19 cellular contexts compared by ENCODE assay signal in the genomic region with DNA sequence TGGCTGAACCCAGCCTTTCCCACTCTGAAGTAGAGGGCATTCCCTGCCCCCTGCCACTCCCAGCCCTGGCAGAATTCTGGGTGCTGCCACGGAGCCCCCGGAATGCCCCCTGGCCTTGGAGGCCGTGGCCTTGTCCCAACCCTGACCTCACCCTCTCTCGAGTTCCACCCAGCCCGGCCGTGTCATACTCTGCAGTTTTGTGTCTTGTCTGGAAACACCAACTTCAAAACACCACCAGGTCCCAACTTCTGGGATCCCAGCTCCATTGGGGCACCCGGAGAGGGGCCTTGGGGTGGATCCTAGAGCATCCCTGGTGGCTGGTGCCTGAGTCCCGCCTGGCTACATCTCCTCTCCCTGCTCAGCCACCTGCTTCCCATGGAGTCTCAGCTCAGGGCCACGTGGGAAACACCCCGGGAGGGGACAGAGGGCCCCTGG.
"Had no signal": no experiment of that assay in that cellular context is flagged by ENCODE, and none has a peak within 500 bp of the region (broad histone marks: within the 10 kb centered on the region; RNA-seq: fewer than 3 reads in every experiment).

No MANE protein-coding gene starts in this region.

- H3K27ac ChIP-seq: body of pancreas, cardiac muscle cell, left ventricle myocardium inferior, sigmoid colon, upper lobe of right lung had no signal

- H3K4me1 Mint-ChIP-seq: activated naive CD4-positive, alpha-beta T cell treated with anti-CD3 and anti-CD28 coated beads, Interleukin-2, amount 10 ng/mL, durations not matched to agents 7 days and 5 days; T-cell had no signal

- H3K27me3 ChIP-seq: body of pancreas, upper lobe of right lung had no signal

- H3K36me3 Mint-ChIP-seq: activated CD4-positive, alpha-beta memory T cell treated with anti-CD3 and anti-CD28 coated beads for 36 hours had no signal

- H3K9me3 ChIP-seq: body of pancreas, left ventricle myocardium inferior, sigmoid colon, upper lobe of right lung had no signal

- ATAC-seq: body of pancreas; stimulated activated naive CD8-positive, alpha-beta T cell treated with anti-CD3 and anti-CD28 coated beads, Interleukin-15, Interleukin-2, amounts not matched to agents 100 U/mL and 50 U/mL, for 24 hours; T-cell; upper lobe of right lung had no signal

- H3K27me3 Mint-ChIP-seq: activated CD4-positive, alpha-beta memory T cell treated with anti-CD3 and anti-CD28 coated beads for 36 hours; T-cell had no signal

- H3K9me3 Mint-ChIP-seq: activated CD4-positive, alpha-beta memory T cell treated with anti-CD3 and anti-CD28 coated beads for 36 hours; activated naive CD4-positive, alpha-beta T cell treated with anti-CD3 and anti-CD28 coated beads, Interleukin-2, amount 10 ng/mL, durations not matched to agents 7 days and 5 days; nephron; T-cell had no signal

- H3K4me3 Mint-ChIP-seq: activated CD4-positive, alpha-beta memory T cell treated with anti-CD3 and anti-CD28 coated beads for 36 hours; activated naive CD4-positive, alpha-beta T cell treated with anti-CD3 and anti-CD28 coated beads, Interleukin-2, amount 10 ng/mL, durations not matched to agents 7 days and 5 days; nephron; T-cell had no signal

- H3K4me3 ChIP-seq: body of pancreas, cardiac muscle cell, left ventricle myocardium inferior, sigmoid colon, smooth muscle cell, upper lobe of right lung had no signal

- DNase-seq: activated CD4-positive, alpha-beta memory T cell treated with anti-CD3 and anti-CD28 coated beads for 36 hours; activated CD4-positive, alpha-beta T cell treated with anti-CD3 and anti-CD28 coated beads for 4 hours; activated effector memory CD4-positive, alpha-beta T cell treated with anti-CD3 and anti-CD28 coated beads, Interleukin-2, amount 50 U/mL, for 16 hours; activated naive CD4-positive, alpha-beta T cell treated with anti-CD3 and anti-CD28 coated beads, Interleukin-2, amount 10 ng/mL, durations not matched to agents 7 days and 5 days; anterior cingulate cortex; body of pancreas; dermis blood vessel endothelial cell; effector CD8-positive, alpha-beta T cell; erythroblast; foreskin fibroblast; left ventricle myocardium inferior; sigmoid colon; stimulated activated CD4-positive, alpha-beta T cell treated with anti-CD3 and anti-CD28 coated beads, Interleukin-2, amount 100 ng/mL, for 48 hours; stimulated activated naive CD8-positive, alpha-beta T cell treated with anti-CD3 and anti-CD28 coated beads, Interleukin-15, Interleukin-2, amounts not matched to agents 100 U/mL and 50 U/mL, for 24 hours; T-cell; upper lobe of right lung had no signal

- H3K27ac Mint-ChIP-seq: activated CD4-positive, alpha-beta memory T cell treated with anti-CD3 and anti-CD28 coated beads for 36 hours; activated naive CD4-positive, alpha-beta T cell treated with anti-CD3 and anti-CD28 coated beads, Interleukin-2, amount 10 ng/mL, durations not matched to agents 7 days and 5 days; nephron had no signal
